In the genomic region with DNA sequence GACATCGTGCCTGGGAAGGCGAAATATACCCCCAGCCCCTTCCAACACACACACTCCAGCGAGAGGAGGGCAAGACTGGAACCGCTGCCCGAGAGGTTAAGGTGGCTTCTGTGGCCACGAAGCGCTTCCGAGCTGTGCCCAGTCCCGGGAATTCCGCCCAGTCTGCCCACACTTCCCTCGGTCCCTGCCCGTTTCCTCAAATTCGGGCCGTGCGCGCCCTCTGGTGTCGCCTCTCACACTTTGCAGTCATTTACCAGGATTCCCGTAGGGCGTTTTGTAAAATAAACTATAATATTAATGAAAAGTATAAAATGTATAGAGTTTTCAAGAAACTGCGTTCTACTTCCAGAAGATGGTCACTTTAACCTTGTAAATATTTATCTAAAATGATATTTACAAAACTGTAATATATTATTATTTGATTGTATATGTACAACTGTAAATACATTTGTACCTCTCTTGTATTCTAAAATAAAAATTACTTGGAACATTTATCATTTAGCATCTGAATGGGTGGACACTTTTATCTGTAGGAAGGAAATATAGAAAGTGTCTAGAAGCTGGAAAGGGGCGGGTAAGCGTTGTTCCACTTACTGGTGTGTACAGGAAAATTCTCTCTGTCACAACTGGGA, we compare ENCODE assay signal across 8 cellular contexts. TPM values are rescaled to one million over a fixed set of nuclear protein-coding genes. Genes with fewer than 3 reads are reported as not detected.
DNase-seq lines count a peak whose midpoint lies in the region; ATAC-seq and TF ChIP-seq lines count a peak whose summit lies in the region.

No MANE protein-coding gene starts in this region.

- no peak overlapping the region for H3K23ac ChIP-seq in mesendoderm (ENCODE audit: low read length)

- no peak overlapping the region for H3K4ac ChIP-seq in mesendoderm (ENCODE audit: low read depth, low read length)

- H3K36me3 ChIP-seq in BE2C (no peaks in the 10 kb centered on the region), HEK293 (ENCODE audit: control insufficient read depth in 2 of 2, insufficient read depth in 1 of 2, low read length in 2 of 2) (no peaks in the 10 kb centered on the region), mesendoderm (ENCODE audit: control insufficient read depth, insufficient read depth, low read length) (no peaks in the 10 kb centered on the region)
- H3K36me3 ChIP-seq in effector memory CD4-positive, alpha-beta T cell (ENCODE audit: control insufficient read depth, insufficient read depth, low read length), result no peaks in the 10 kb centered on the region

- peak overlapping the region; percentile 79 for H3K27ac Mint-ChIP-seq in activated CD8-positive, alpha-beta T cell treated with anti-CD3 and anti-CD28 coated beads for 36 hours

- peaks cover 12% of the 10 kb centered on the region for H3K27me3 Mint-ChIP-seq in activated CD8-positive, alpha-beta T cell treated with anti-CD3 and anti-CD28 coated beads for 36 hours

- no peak overlapping the region for H3K9ac ChIP-seq in mesendoderm (ENCODE audit: low read length)

- H3K4me1 Mint-ChIP-seq in activated CD8-positive, alpha-beta T cell treated with anti-CD3 and anti-CD28 coated beads for 36 hours (ENCODE audit: low read depth), result peaks cover 7% of the 10 kb centered on the region

- no peak overlapping the region for H2AK5ac ChIP-seq in mesendoderm (ENCODE audit: low read length)

- no peak overlapping the region for H3K18ac ChIP-seq in mesendoderm (ENCODE audit: low read length)

- CTCF ChIA-PET in HEK293 (lab: Yijun Ruan, JAX), result interaction anchor here (0.5 to 15.8 kb wide), 49 partner anchors 9 to 575 kb away, joined by 3 to 305 read pairs (median 4); partner anchors contain the start of gene EXOSC2
- CTCF ChIA-PET in activated CD8-positive, alpha-beta T cell treated with anti-CD3 and anti-CD28 coated beads for 36 hours (lab: Charles Lee), result interaction anchor here (0.7 to 5.7 kb wide), 26 partner anchors 8 to 235 kb away, joined by 3 to 124 read pairs (median 4); partner anchors contain the start of genes EXOSC2 and PRDM12

- no CpG with 5 or more reads among the region's 22 CpGs for WGBS in mesendoderm (ENCODE audit: extremely low coverage, insufficient coverage, low lambda C conversion rate)

- no peak overlapping the region for H4K5ac ChIP-seq in mesendoderm (ENCODE audit: low read length)

- no peaks in the 10 kb centered on the region for H3K79me1 ChIP-seq in mesendoderm (ENCODE audit: low read length)

- intact Hi-C loops in activated CD8-positive, alpha-beta T cell treated with anti-CD3 and anti-CD28 coated beads for 36 hours (cut with micrococcal nuclease), result loop anchor here (2.0 kb wide), 1 partner anchor 222 kb away; no protein-coding TSS in a partner anchor

- peaks cover 2% of the 10 kb centered on the region for H3K9me3 Mint-ChIP-seq in activated CD8-positive, alpha-beta T cell treated with anti-CD3 and anti-CD28 coated beads for 36 hours

- no peaks in the 10 kb centered on the region for H3K9me3 ChIP-seq in BE2C
- H3K9me3 ChIP-seq in HEK293 (ENCODE audit: control insufficient read depth, insufficient read depth, low read depth, low read length), result no peaks in the 10 kb centered on the region
- H3K9me3 ChIP-seq in effector memory CD4-positive, alpha-beta T cell (ENCODE audit: control insufficient read depth, low read length), result no peaks in the 10 kb centered on the region

- peak; percentile 86 for DNase-seq in BE2C
- peak; percentile 89 for DNase-seq in NCI-H748 (lab: John Stamatoyannopoulos, UW; ENCODE audit: unreplicated experiment)
- peak; percentile 70 for DNase-seq in activated CD8-positive, alpha-beta T cell treated with anti-CD3 and anti-CD28 coated beads for 36 hours
- peak; percentile 14 to 47 (median 16) for DNase-seq in effector memory CD4-positive, alpha-beta T cell
- DNase-seq in mesendoderm, result peak; percentile 67
- DNase-seq in stimulated activated CD8-positive, alpha-beta memory T cell treated with anti-CD3 and anti-CD28 coated beads, Interleukin-7, amount 100 ng/mL, for 1 hour (ENCODE audit: low read depth in 2 of 2), result peak; percentile 31 to 32

- H3K4me3 Mint-ChIP-seq in activated CD8-positive, alpha-beta T cell treated with anti-CD3 and anti-CD28 coated beads for 36 hours, result peak overlapping the region; percentile 83

- H3K36me3 Mint-ChIP-seq in activated CD8-positive, alpha-beta T cell treated with anti-CD3 and anti-CD28 coated beads for 36 hours (ENCODE audit: low read depth), result no peaks in the 10 kb centered on the region

- H3K4me2 ChIP-seq in mesendoderm (ENCODE audit: low read length), result no peak overlapping the region

- peaks cover 3% of the 10 kb centered on the region for H3K4me1 ChIP-seq in BE2C
- H3K4me1 ChIP-seq in HEK293 (ENCODE audit: control insufficient read depth, insufficient read depth, low read length), result no peaks in the 10 kb centered on the region; the same call in 1 of the 2 replicates
- H3K4me1 ChIP-seq in effector memory CD4-positive, alpha-beta T cell (ENCODE audit: control insufficient read depth, insufficient read depth, low read length, poor library complexity, severe bottlenecking), result peaks cover 11% of the 10 kb centered on the region
- no peaks in the 10 kb centered on the region for H3K4me1 ChIP-seq in mesendoderm (ENCODE audit: control insufficient read depth, low read depth, low read length)

- no peak overlapping the region for H3K27ac ChIP-seq in HEK293 (ENCODE audit: extremely low read depth, low read depth, low read length)
- H3K27ac ChIP-seq in effector memory CD4-positive, alpha-beta T cell (ENCODE audit: insufficient read depth, low read length, poor library complexity, severe bottlenecking), result no peak overlapping the region
- no peak overlapping the region for H3K27ac ChIP-seq in mesendoderm (ENCODE audit: low read depth, low read length)

- H2BK15ac ChIP-seq in mesendoderm (replicated peaks; ENCODE audit: low read depth), result no peak overlapping the region

- H3K4me3 ChIP-seq in BE2C (ENCODE audit: low read depth, low read length), result peak overlapping the region; percentile 70
- peak overlapping the region; percentile 8 for H3K4me3 ChIP-seq in HEK293 (ENCODE audit: low read depth, low read length)
- peak overlapping the region; percentile 82 for H3K4me3 ChIP-seq in effector memory CD4-positive, alpha-beta T cell (ENCODE audit: insufficient read depth, low read depth, low read length, poor library complexity, severe bottlenecking)
- no peak overlapping the region for H3K4me3 ChIP-seq in mesendoderm (ENCODE audit: low read length)

- H3K56ac ChIP-seq in mesendoderm (ENCODE audit: low read length), result no peak overlapping the region

- H3K27me3 ChIP-seq in BE2C (no peaks in the 10 kb centered on the region; the same call in 1 of the 2 replicates), mesendoderm (ENCODE audit: insufficient read depth, low read length, poor library complexity) (peaks cover 10% of the 10 kb centered on the region)
- H3K27me3 ChIP-seq in effector memory CD4-positive, alpha-beta T cell (replicated peaks; ENCODE audit: control insufficient read depth, insufficient read depth, low read length, poor library complexity, severe bottlenecking), result no peaks in the 10 kb centered on the region

- no peak overlapping the region for H2BK120ac ChIP-seq in mesendoderm (ENCODE audit: low read depth, low read length)

- peak; percentile 86 for TF ChIP-seq CTCF in BE2C (IDR thresholded peaks at IDR 0.05; ENCODE audit: low read depth, low read length)
- TF ChIP-seq CTCF in HEK293 (tag by site-specific recombination; IDR thresholded peaks at IDR 0.05), result peak; percentile 57; the same call in 1 of the 2 replicates
- peak; percentile 95 for TF ChIP-seq CTCF in activated CD8-positive, alpha-beta T cell treated with anti-CD3 and anti-CD28 coated beads for 36 hours (IDR thresholded peaks at IDR 0.05)

- peak; percentile 29 for ATAC-seq in activated CD8-positive, alpha-beta T cell treated with anti-CD3 and anti-CD28 coated beads for 36 hours
- no peak for ATAC-seq in GM19035 (IDR thresholded peaks at IDR 0.05; ENCODE audit: unreplicated experiment)

- H2BK5ac ChIP-seq in mesendoderm (ENCODE audit: low read length), result no peak overlapping the region

- H3K79me2 ChIP-seq in mesendoderm (ENCODE audit: control insufficient read depth, insufficient read depth, low read length), result no peaks in the 10 kb centered on the region

- no peak overlapping the region for H4K8ac ChIP-seq in mesendoderm (ENCODE audit: low read depth, low read length)

- POLR2A ChIA-PET in HEK293 (lab: Yijun Ruan, JAX), result interaction anchor here (0.7 to 3.1 kb wide), 4 partner anchors 10 to 302 kb away, joined by 5 to 10 read pairs (median 8); partner anchors contain the start of gene EXOSC2
- POLR2A ChIA-PET in activated CD8-positive, alpha-beta T cell treated with anti-CD3 and anti-CD28 coated beads for 36 hours (lab: Charles Lee), result interaction anchor here (0.8 to 1.9 kb wide), 5 partner anchors 11 to 70 kb away, joined by 3 to 7 read pairs (median 3); partner anchors contain the start of genes EXOSC2 and PRDM12

TF ChIP-seq in HEK293, 187 proteins besides CTCF, POLR2A, EP300 and RAD21 (continues in another document):
- TF ChIP-seq ZBTB49 (tag by site-specific recombination; IDR thresholded peaks at IDR 0.05; ENCODE audit: low read depth) (no peak), ZNF423 (tag by site-specific recombination; IDR thresholded peaks at IDR 0.05) (no peak)

RNA-seq across cellular contexts. Expression of gene EXOSC2, which starts 11.0 kb away (rescaled TPM):
- polyA plus RNA-seq in BE2C (2012; ENCODE audit: insufficient read depth, insufficient read length, low read depth), result 74.2 TPM
- 10 to 100 TPM; 82.1 to 82.5 TPM for total RNA-seq in activated CD8-positive, alpha-beta T cell treated with anti-CD3 and anti-CD28 coated beads for 36 hours
- 35.1 TPM for polyA plus RNA-seq in mesendoderm (2013, experiment 1 of 2)
- polyA plus RNA-seq in mesendoderm (2013, experiment 2 of 2), result 35.8 TPM

RNA-seq across cellular contexts. Expression of gene PRDM12, which starts 18.2 kb away (rescaled TPM):
- polyA plus RNA-seq in BE2C (2012; ENCODE audit: insufficient read depth, insufficient read length, low read depth), result 0.40 TPM
- total RNA-seq in activated CD8-positive, alpha-beta T cell treated with anti-CD3 and anti-CD28 coated beads for 36 hours, result under 1 TPM in 1 of 2 experiments, not detected in 1; 0.14 TPM
- 0.01 TPM for polyA plus RNA-seq in mesendoderm (2013, experiment 1 of 2)
- polyA plus RNA-seq in mesendoderm (2013, experiment 2 of 2), result 0.01 TPM

Comparison
In these comparisons a context has a peak if more than half of its experiments do, and no peak if none do; other contexts are left out.
1. DNase-seq: peak in every context shown above with its lines; median percentile 89 in NCI-H748; 86 in BE2C; 70 in activated CD8-positive, alpha-beta T cell treated with anti-CD3 and anti-CD28 coated beads for 36 hours; 67 in mesendoderm; 32 in stimulated activated CD8-positive, alpha-beta memory T cell treated with anti-CD3 and anti-CD28 coated beads, Interleukin-7, amount 100 ng/mL, for 1 hour; 16 in effector memory CD4-positive, alpha-beta T cell.